In the genomic region with DNA sequence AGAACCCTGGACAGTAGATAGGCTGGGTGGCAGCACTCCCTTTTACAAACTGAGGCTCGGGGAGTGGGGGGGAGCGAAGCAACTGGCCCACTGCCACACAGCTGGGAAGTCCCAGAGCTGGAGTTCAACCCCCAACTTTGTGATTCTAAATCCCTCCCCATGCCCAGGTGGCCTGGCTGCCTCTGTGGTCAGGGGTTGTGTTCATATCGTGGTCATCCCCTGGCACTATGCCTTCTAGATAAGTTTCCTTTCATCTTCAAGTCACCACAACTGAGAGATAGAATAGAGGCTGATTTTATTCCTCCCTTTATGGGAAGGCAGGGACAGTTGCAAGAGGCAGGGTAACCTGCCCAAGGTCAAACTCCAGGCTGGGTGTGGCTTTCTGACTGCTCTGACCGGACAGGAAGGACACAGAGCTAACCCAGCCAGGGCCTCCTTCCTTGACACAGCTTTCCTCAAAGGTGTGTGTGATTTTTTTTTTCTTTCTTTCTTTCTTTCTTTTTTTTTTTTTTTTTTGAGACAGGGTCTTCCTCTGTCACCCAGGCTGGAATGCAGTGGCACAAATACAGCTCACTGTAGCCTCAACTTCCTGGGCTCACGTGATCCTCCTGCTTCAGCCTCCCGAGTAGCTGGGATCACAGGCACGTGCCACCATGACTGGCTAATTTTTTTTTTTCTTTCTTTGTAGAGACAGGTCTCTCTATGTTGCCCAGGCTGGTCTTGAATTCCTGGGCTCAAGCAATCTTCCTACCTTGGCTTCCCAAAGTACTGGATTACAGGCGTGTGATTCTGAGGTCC, we compare ENCODE assay signal across 11 cellular contexts. TPM values are rescaled to one million over a fixed set of nuclear protein-coding genes. Genes with fewer than 3 reads are reported as not detected.
DNase-seq lines count a peak whose midpoint lies in the region; ATAC-seq and TF ChIP-seq lines count a peak whose summit lies in the region.
"Had no signal": no experiment of that assay in that cellular context is flagged by ENCODE, and none has a peak within 500 bp of the region (broad histone marks: within the 10 kb centered on the region; RNA-seq: fewer than 3 reads in every experiment).

No MANE protein-coding gene starts in this region.

- H3K4me3 Mint-ChIP-seq in activated CD4-positive, alpha-beta memory T cell treated with anti-CD3 and anti-CD28 coated beads for 36 hours, result no peak overlapping the region

- no TSS peak for BruUV-seq in mammary epithelial cell (replicated peaks; lab: Mats Ljungman, UMichigan)

- peaks cover 13% of the 10 kb centered on the region for H3K9me3 Mint-ChIP-seq in activated CD4-positive, alpha-beta memory T cell treated with anti-CD3 and anti-CD28 coated beads for 36 hours

- H3K4me3 ChIP-seq in breast epithelium (no peak overlapping the region), mammary epithelial cell (replicated peaks in 1 of 3; ENCODE audit: insufficient read depth in 1 of 3, low read depth in 2 of 3, low read length in 3 of 3) (no peak overlapping the region), upper lobe of left lung (no peak overlapping the region)

- no peaks in the 10 kb centered on the region for H3K27me3 ChIP-seq in breast epithelium
- H3K27me3 ChIP-seq in mammary epithelial cell (ENCODE audit: insufficient read depth, low read length), result no peaks in the 10 kb centered on the region
- no peaks in the 10 kb centered on the region for H3K27me3 ChIP-seq in upper lobe of left lung

- H3K27ac Mint-ChIP-seq in activated CD4-positive, alpha-beta memory T cell treated with anti-CD3 and anti-CD28 coated beads for 36 hours, result peak overlapping the region; percentile 96

- 82% methylated on average over 8 of the region's 8 CpGs for WGBS in mammary epithelial cell (ENCODE audit: low coverage, missing lambda C conversion rate)
- 57 to 69% methylated on average over 8 of the region's 8 CpGs for WGBS in upper lobe of left lung, 2 donors

- peaks cover 18% of the 10 kb centered on the region for H3K36me3 Mint-ChIP-seq in activated CD4-positive, alpha-beta memory T cell treated with anti-CD3 and anti-CD28 coated beads for 36 hours

- CTCF ChIA-PET in mammary epithelial cell (lab: Charles Lee; ENCODE audit: low non-redundant PET), result no interaction called here
- CTCF ChIA-PET in activated CD4-positive, alpha-beta memory T cell treated with anti-CD3 and anti-CD28 coated beads for 36 hours (lab: Charles Lee), result interaction anchor here (1.0 to 3.0 kb wide), 4 partner anchors 21 to 29 kb away, joined by 3 to 23 read pairs (median 6); no protein-coding TSS in a partner anchor

- POLR2A ChIA-PET in activated CD4-positive, alpha-beta memory T cell treated with anti-CD3 and anti-CD28 coated beads for 36 hours (lab: Charles Lee), result interaction anchor here (0.6 to 5.9 kb wide), 5 partner anchors 13 to 82 kb away, joined by 3 to 39 read pairs (median 9); no protein-coding TSS in a partner anchor

- H3K9me3 ChIP-seq in breast epithelium, result no peaks in the 10 kb centered on the region
- H3K9me3 ChIP-seq in mammary epithelial cell (replicated peaks; ENCODE audit: insufficient read depth, low read length), result no peaks in the 10 kb centered on the region
- no peaks in the 10 kb centered on the region for H3K9me3 ChIP-seq in upper lobe of left lung

- H3K79me2 ChIP-seq in mammary epithelial cell (ENCODE audit: insufficient read depth, low read length), result no peaks in the 10 kb centered on the region

- peak overlapping the region; percentile 36 to 83 for H3K27ac ChIP-seq in breast epithelium
- no peak overlapping the region for H3K27ac ChIP-seq in mammary epithelial cell (ENCODE audit: insufficient read depth, low read depth, low read length)
- H3K27ac ChIP-seq in upper lobe of left lung, result peak overlapping the region; percentile 53 to 90 (median 88)

- H3K36me3 ChIP-seq in breast epithelium (no peaks in the 10 kb centered on the region), mammary epithelial cell (ENCODE audit: insufficient read depth, low read length) (no peaks in the 10 kb centered on the region), upper lobe of left lung (no peaks in the 10 kb centered on the region)

- TF ChIP-seq CTCF in breast epithelium (IDR thresholded peaks at IDR 0.05), result no peak
- no peak for TF ChIP-seq CTCF in mammary epithelial cell (conservative IDR thresholded peaks at IDR 0.05 in 1 of 2, IDR thresholded peaks at IDR 0.05 in 1 of 2; ENCODE audit: extremely low read depth in 1 of 2, insufficient read depth in 1 of 2, low read depth in 1 of 2, low read length in 2 of 2)
- TF ChIP-seq CTCF in upper lobe of left lung (IDR thresholded peaks at IDR 0.05), result no peak

- no peaks in the 10 kb centered on the region for H4K20me1 ChIP-seq in mammary epithelial cell (ENCODE audit: insufficient read depth, low read length)

- intact Hi-C loops in breast epithelium (cut with DNase I; ENCODE audit: low total_unique reads), result no loop called here
- intact Hi-C loops in mammary epithelial cell (cut with micrococcal nuclease), result no loop called here
- intact Hi-C loops in activated CD4-positive, alpha-beta memory T cell treated with anti-CD3 and anti-CD28 coated beads for 36 hours (cut with micrococcal nuclease), result loop anchor here (2.0 kb wide), 2 partner anchors 14 to 16 kb away; no protein-coding TSS in a partner anchor
- intact Hi-C loops in left colon (cut with DNase I, micrococcal nuclease), result no loop called here

- no peak for DNase-seq in breast epithelium (ENCODE audit: low spot score in 2 of 2)
- no peak for DNase-seq in mammary epithelial cell
- DNase-seq in activated CD4-positive, alpha-beta memory T cell treated with anti-CD3 and anti-CD28 coated beads for 36 hours, result no peak
- DNase-seq in left colon, result peak; percentile 91 to 95
- no peak for DNase-seq in upper lobe of left lung
- DNase-seq in dedifferentiated amniotic fluid mesenchymal stem cell (ENCODE audit: extremely low spot score), result no peak
- no peak for DNase-seq in NK-92 (lab: John Stamatoyannopoulos, UW; ENCODE audit: unreplicated experiment)
- DNase-seq in NCI-H526 treated with DMSO at 0.1 percent for 48 hours (lab: John Stamatoyannopoulos, UW), result no peak
- DNase-seq: effector CD8-positive, alpha-beta T cell; NCI-H82 had no signal

- no peak for TF ChIP-seq POLR2A in breast epithelium (IDR thresholded peaks at IDR 0.05)
- TF ChIP-seq POLR2A in upper lobe of left lung (IDR thresholded peaks at IDR 0.05), result no peak

- H3K9ac ChIP-seq in mammary epithelial cell (ENCODE audit: insufficient read depth, low read length), result no peak overlapping the region

- TF ChIP-seq EP300 in upper lobe of left lung (IDR thresholded peaks at IDR 0.05), result no peak

- no peak overlapping the region for H3K4me2 ChIP-seq in mammary epithelial cell (ENCODE audit: insufficient read depth, low read depth, low read length)

- in situ Hi-C loops in mammary epithelial cell (cut with MboI; ENCODE audit: low sequenced_read_pairs in 2 of 2), result no loop called here

- ATAC-seq in left colon (peak; percentile 84), upper lobe of left lung (ENCODE audit: low FRiP score in 2 of 2) (no peak)

- peaks cover 93% of the 10 kb centered on the region for H3K4me1 Mint-ChIP-seq in activated CD4-positive, alpha-beta memory T cell treated with anti-CD3 and anti-CD28 coated beads for 36 hours (ENCODE audit: low read depth)

- dilution Hi-C loops in mammary epithelial cell (cut with HindIII; ENCODE audit: low sequenced_read_pairs), result no loop called here

- H3K4me1 ChIP-seq in breast epithelium, result peaks cover 6 to 8% of the 10 kb centered on the region in 2 donors
- H3K4me1 ChIP-seq in mammary epithelial cell (ENCODE audit: insufficient read depth, low read length), result peaks cover 9% of the 10 kb centered on the region
- H3K4me1 ChIP-seq in upper lobe of left lung, result peaks cover 55 to 88% (median 76%) of the 10 kb centered on the region in 4 donors

- H3K27me3 Mint-ChIP-seq in activated CD4-positive, alpha-beta memory T cell treated with anti-CD3 and anti-CD28 coated beads for 36 hours, result no peaks in the 10 kb centered on the region

- no peak overlapping the region for H2AFZ ChIP-seq in mammary epithelial cell (ENCODE audit: low read depth, low read length)

RNA-seq across cellular contexts. Expression of a gene that starts 18.4 kb away (rescaled TPM):
- total RNA-seq in breast epithelium (10 to 100 TPM; 25.0 to 48.8 (median 35.1) TPM), mammary epithelial cell (under 1 TPM; under 0.01 to 0.09 TPM), left colon (10 to 100 TPM; 18.6 to 28.3 TPM), upper lobe of left lung (100 to 1,000 TPM in 1 of 6 donors, 10 to 100 TPM in 5; 28.3 to 113 (median 58.5) TPM)
- 0.08 TPM for polyA plus RNA-seq in mammary epithelial cell
- not detected for polyA minus RNA-seq in mammary epithelial cell
- total RNA-seq in activated CD4-positive, alpha-beta memory T cell treated with anti-CD3 and anti-CD28 coated beads for 36 hours, result 100 to 1,000 TPM; 201 to 211 TPM
- total RNA-seq: HT-29 had no signal

Comparison
In these comparisons a context has a peak if more than half of its experiments do, and no peak if none do; other contexts are left out.
1. RNA of a gene that starts 18.4 kb away (total RNA-seq): 201 to 211 TPM in activated CD4-positive, alpha-beta memory T cell treated with anti-CD3 and anti-CD28 coated beads for 36 hours, 28.3 to 113 TPM in upper lobe of left lung, 25.0 to 48.8 TPM in breast epithelium and 18.6 to 28.3 TPM in left colon; under 0.01 to 0.09 TPM in mammary epithelial cell; every median in the first group is over 10 times any median in the second.
2. DNase-seq: peak in left colon (2 of 2); none in breast epithelium (0 of 2), mammary epithelial cell (single experiment), activated CD4-positive, alpha-beta memory T cell treated with anti-CD3 and anti-CD28 coated beads for 36 hours (single experiment), upper lobe of left lung (0 of 2), dedifferentiated amniotic fluid mesenchymal stem cell (single experiment), NK-92 (single experiment) and NCI-H526 treated with DMSO at 0.1 percent for 48 hours (single experiment).